22 cellular contexts compared by ENCODE assay signal in the genomic region with DNA sequence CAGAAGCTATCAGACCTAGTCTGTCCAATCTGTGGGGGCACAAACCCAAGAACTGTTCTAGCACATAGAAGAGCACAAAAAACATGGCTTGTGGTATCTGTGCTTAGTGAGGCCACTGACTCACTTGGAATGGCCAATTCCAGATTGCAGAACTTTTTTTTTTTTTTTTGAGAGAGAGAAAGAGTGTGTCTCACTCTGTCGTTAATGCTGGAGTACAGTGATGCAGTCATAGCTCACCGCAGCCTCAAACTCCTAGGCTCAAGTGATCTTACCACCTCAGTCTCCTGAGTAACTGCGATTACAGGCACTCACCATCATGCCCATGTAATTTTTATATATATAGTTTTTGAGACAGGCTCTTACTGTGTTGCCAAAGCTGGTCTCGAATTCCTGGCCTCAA.
"Had no signal": no experiment of that assay in that cellular context is flagged by ENCODE, and none has a peak within 500 bp of the region (broad histone marks: within the 10 kb centered on the region; RNA-seq: fewer than 3 reads in every experiment).

No MANE protein-coding gene starts in this region.

- H3K27ac Mint-ChIP-seq: activated CD8-positive, alpha-beta T cell treated with anti-CD3 and anti-CD28 coated beads, Interleukin-2, amount 10 ng/mL, durations not matched to agents 7 days and 5 days; activated naive CD4-positive, alpha-beta T cell treated with anti-CD3 and anti-CD28 coated beads, Interleukin-2, amount 50 U/mL, for 72 hours; activated T-helper 1 cell treated with anti-CD3 and anti-CD28 coated beads, Interleukin-12 subunit alpha, Interleukin-12 subunit beta, Interleukin-2, Interleukin-4 antibody, amounts not matched to agents 30 ng/mL and 10 ng/mL and 1 ng/mL, durations not matched to agents 14 hours and 24 hours and 36 hours; naive thymus-derived CD4-positive, alpha-beta T cell; neural progenitor cell; stimulated activated memory B cell treated with anti-CD40 and anti-IgM and Interleukin-4, amounts not matched to agents 10 μg/mL and 1 μg/mL and 100 μg/mL, for 72 hours had no signal

- H3K36me3 Mint-ChIP-seq: naive thymus-derived CD4-positive, alpha-beta T cell; stimulated activated memory B cell treated with anti-CD40 and anti-IgM and Interleukin-4, amounts not matched to agents 10 μg/mL and 1 μg/mL and 100 μg/mL, for 72 hours had no signal

- H3K9ac ChIP-seq: neural progenitor cell had no signal

- H3K27me3 ChIP-seq: foreskin keratinocyte, neural progenitor cell, tibial nerve had no signal

- H3K4me3 ChIP-seq: lower lobe of right lung, neural progenitor cell, stomach, suprapubic skin, tibial nerve had no signal

- DNase-seq: activated CD4-positive, alpha-beta T cell treated with anti-CD3 and anti-CD28 coated beads for 1 hour; activated CD4-positive, alpha-beta T cell treated with anti-CD3 and anti-CD28 coated beads, Interleukin-2, amount 50 U/mL, for 1 hour; activated CD8-positive, alpha-beta T cell treated with anti-CD3 and anti-CD28 coated beads, Interleukin-2, amount 10 ng/mL, durations not matched to agents 7 days and 5 days; activated gamma-delta T cell treated with Interleukin-2 at 50 U/mL for 16 hours; effector CD4-positive, alpha-beta T cell; foreskin keratinocyte; lower lobe of right lung; naive thymus-derived CD4-positive, alpha-beta T cell; posterior cingulate gyrus; small intestine; stimulated activated CD4-positive, alpha-beta T cell treated with anti-CD3 and anti-CD28 coated beads, Interleukin-15, amount 100 ng/mL, for 24 hours; stomach had no signal

- H3K9me3 ChIP-seq: lower lobe of right lung, stomach, suprapubic skin, tibial nerve had no signal

- ATAC-seq: activated CD8-positive, alpha-beta T cell treated with anti-CD3 and anti-CD28 coated beads, Interleukin-2, amount 10 ng/mL, durations not matched to agents 7 days and 5 days; activated naive CD4-positive, alpha-beta T cell treated with anti-CD3 and anti-CD28 coated beads, Interleukin-2, amount 50 U/mL, for 72 hours; foreskin keratinocyte; left lobe of liver; lower lobe of right lung; naive thymus-derived CD4-positive, alpha-beta T cell; sciatic nerve; stimulated activated memory B cell treated with anti-CD40 and anti-IgM and Interleukin-4, amounts not matched to agents 10 μg/mL and 1 μg/mL and 100 μg/mL, for 72 hours had no signal

- H3K27ac ChIP-seq: foreskin keratinocyte, lower lobe of right lung, neural progenitor cell, stomach, suprapubic skin had no signal

- FAIRE-seq: endometrium, small intestine, TTC549 had no signal

- H3K4me1 Mint-ChIP-seq: naive thymus-derived CD4-positive, alpha-beta T cell; stimulated activated memory B cell treated with anti-CD40 and anti-IgM and Interleukin-4, amounts not matched to agents 10 μg/mL and 1 μg/mL and 100 μg/mL, for 72 hours had no signal

- H3K36me3 ChIP-seq: lower lobe of right lung, neural progenitor cell, stomach, suprapubic skin, tibial nerve had no signal

- H3K4me1 ChIP-seq: foreskin keratinocyte, lower lobe of right lung, neural progenitor cell, stomach, suprapubic skin had no signal

- H2AFZ ChIP-seq: neural progenitor cell had no signal

- H3K4me2 ChIP-seq: neural progenitor cell had no signal

- H3K4me3 Mint-ChIP-seq: activated CD8-positive, alpha-beta T cell treated with anti-CD3 and anti-CD28 coated beads, Interleukin-2, amount 10 ng/mL, durations not matched to agents 7 days and 5 days; activated T-helper 1 cell treated with anti-CD3 and anti-CD28 coated beads, Interleukin-12 subunit alpha, Interleukin-12 subunit beta, Interleukin-2, Interleukin-4 antibody, amounts not matched to agents 30 ng/mL and 10 ng/mL and 1 ng/mL, durations not matched to agents 14 hours and 24 hours and 36 hours; naive thymus-derived CD4-positive, alpha-beta T cell; neural progenitor cell; stimulated activated memory B cell treated with anti-CD40 and anti-IgM and Interleukin-4, amounts not matched to agents 10 μg/mL and 1 μg/mL and 100 μg/mL, for 72 hours had no signal
